Comparison of ENCODE assay signal across 9 cellular contexts in the genomic region with DNA sequence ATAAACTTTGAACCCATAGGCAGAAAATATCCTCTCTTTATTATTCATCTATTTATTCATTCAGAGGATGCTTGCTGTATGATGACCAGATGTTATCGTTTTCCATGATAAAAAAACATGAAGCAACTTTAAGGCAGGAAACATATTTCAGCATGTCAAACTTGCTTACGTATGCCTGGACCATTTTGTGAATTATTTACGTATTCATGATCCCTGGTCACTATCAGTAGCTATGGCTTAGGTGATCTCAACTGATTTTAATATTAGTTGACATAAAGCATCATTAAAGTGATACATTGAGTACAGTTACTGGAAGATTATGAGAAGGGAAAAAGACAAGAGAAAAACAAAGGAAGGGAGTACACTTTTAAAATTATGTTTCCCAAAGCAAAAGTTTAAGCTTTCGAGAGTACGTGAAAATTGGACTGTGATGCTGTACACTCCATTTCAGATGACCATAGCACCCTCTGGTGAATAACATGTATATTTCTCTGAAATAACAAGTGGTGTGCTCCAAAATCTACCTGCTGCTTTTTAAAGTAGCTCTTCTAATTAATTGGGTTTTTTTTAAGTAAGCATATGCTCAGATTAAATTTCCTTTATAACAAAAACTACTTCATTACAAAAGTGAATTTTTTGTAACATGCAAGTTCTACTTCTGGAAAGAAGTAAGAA.
DNase-seq lines count a peak whose midpoint lies in the region; ATAC-seq and TF ChIP-seq lines count a peak whose summit lies in the region.
"Had no signal": no experiment of that assay in that cellular context is flagged by ENCODE, and none has a peak within 500 bp of the region (broad histone marks: within the 10 kb centered on the region; RNA-seq: fewer than 3 reads in every experiment).

No MANE protein-coding gene starts in this region.

- CTCF ChIA-PET in HEK293T (lab: Yijun Ruan, JAX): interaction anchor here (0.6 to 1.3 kb wide), 11 partner anchors 8 to 927 kb away, joined by 3 to 7 read pairs (median 3); a partner anchor contains a TSS

- ATAC-seq in HG02938 (IDR thresholded peaks at IDR 0.05; ENCODE audit: unreplicated experiment) (no peak), GM21528 (IDR thresholded peaks at IDR 0.05; ENCODE audit: low FRiP score, unreplicated experiment) (no peak)

- H3K36me3 ChIP-seq in SK-N-MC (ENCODE audit: insufficient read depth, low read length): no peaks in the 10 kb centered on the region
- H3K36me3 ChIP-seq in smooth muscle cell (ENCODE audit: low read depth): no peaks in the 10 kb centered on the region

- H3K4me3 ChIP-seq in SK-N-MC (peak overlapping the region; percentile 15; the same call in 1 of the 2 replicates), smooth muscle cell (peak overlapping the region; percentile 41)

- DNase-seq in HEK293T (ENCODE audit: extremely low spot score) (peak; percentile 43), SK-N-MC (ENCODE audit: low read depth, low spot score) (no peak), glomerular visceral epithelial cell (ENCODE audit: extremely low spot score) (peak; percentile 15), smooth muscle cell (lab: John Stamatoyannopoulos, UW; ENCODE audit: unreplicated experiment) (no peak), kidney tubule cell (ENCODE audit: low spot score) (no peak)
- no peak for DNase-seq in central memory CD4-positive, alpha-beta T cell
- DNase-seq: stimulated activated naive CD4-positive, alpha-beta T cell had no signal

- no peaks in the 10 kb centered on the region for H3K79me2 ChIP-seq in smooth muscle cell (ENCODE audit: low read depth)

- H3K4me1 ChIP-seq in smooth muscle cell (ENCODE audit: low read depth): peaks cover 7% of the 10 kb centered on the region

- 64% methylated on average over 5 of the region's 5 CpGs for WGBS in smooth muscle cell (ENCODE audit: low lambda C conversion rate)

- H3K4me2 ChIP-seq in smooth muscle cell: peak overlapping the region; percentile 76

- H3K9me3 ChIP-seq in SK-N-MC (ENCODE audit: low read depth, low read length) (no peaks in the 10 kb centered on the region), smooth muscle cell (replicated peaks; ENCODE audit: low read depth) (no peaks in the 10 kb centered on the region)

- peak overlapping the region; percentile 81 for H2AFZ ChIP-seq in smooth muscle cell (ENCODE audit: low read depth)

- H3K27me3 ChIP-seq in smooth muscle cell (ENCODE audit: low read depth): no peaks in the 10 kb centered on the region

- no peak overlapping the region for H3K27ac ChIP-seq in SK-N-MC
- no peak overlapping the region for H3K27ac ChIP-seq in smooth muscle cell (ENCODE audit: low read depth)

- H3F3A ChIP-seq in smooth muscle cell (ENCODE audit: low read depth): no peaks in the 10 kb centered on the region

- H4K20me1 ChIP-seq in smooth muscle cell (ENCODE audit: low read depth): no peaks in the 10 kb centered on the region

- POLR2A ChIA-PET in HEK293T (lab: Yijun Ruan, JAX): interaction anchor here (1.0 kb wide), 1 partner anchor 747 kb away, joined by 3 read pairs; no protein-coding TSS in a partner anchor

- no peak overlapping the region for H3K9ac ChIP-seq in SK-N-MC (ENCODE audit: insufficient read length)
- no peak overlapping the region for H3K9ac ChIP-seq in smooth muscle cell (ENCODE audit: low read depth)

- TF ChIP-seq CTCF in smooth muscle cell (IDR thresholded peaks at IDR 0.05; ENCODE audit: borderline replicate concordance, insufficient read depth, poor library complexity, severe bottlenecking): peak; percentile 48

TF ChIP-seq in HEK293T, 16 proteins besides CTCF, POLR2A, EP300 and RAD21:
- TF ChIP-seq LEF1 (IDR thresholded peaks at IDR 0.05; ENCODE audit: borderline replicate concordance): no peak

Comparison
In these comparisons a context has a peak if more than half of its experiments do, and no peak if none do; other contexts are left out.
1. DNase-seq: peak in HEK293T (single experiment) and glomerular visceral epithelial cell (single experiment); none in SK-N-MC (single experiment), smooth muscle cell (single experiment), central memory CD4-positive, alpha-beta T cell (single experiment) and kidney tubule cell (single experiment).